ENCODE assay signal across 15 cellular contexts in the genomic region with DNA sequence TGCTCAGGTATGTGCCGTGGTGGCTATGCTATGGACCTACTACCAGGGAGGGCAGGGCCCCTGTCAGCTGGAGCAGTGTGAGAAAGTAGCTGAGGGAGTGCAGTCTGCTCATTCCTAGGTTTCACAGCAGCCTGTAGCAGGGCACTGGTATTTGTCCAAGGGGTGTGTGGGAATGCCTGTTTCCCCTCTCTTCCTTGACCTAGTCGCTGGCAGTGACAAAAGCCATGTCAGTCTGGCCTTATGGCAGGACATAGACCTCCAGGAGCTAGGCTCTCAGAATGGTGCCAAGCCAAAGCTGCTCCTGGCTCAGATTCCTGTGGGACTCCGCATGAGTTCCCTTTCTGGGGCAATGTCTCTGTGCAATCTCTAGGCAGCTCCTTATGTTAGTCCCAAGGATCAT.
DNase-seq lines count a peak whose midpoint lies in the region; ATAC-seq and TF ChIP-seq lines count a peak whose summit lies in the region.
"Had no signal": no experiment of that assay in that cellular context is flagged by ENCODE, and none has a peak within 500 bp of the region (broad histone marks: within the 10 kb centered on the region; RNA-seq: fewer than 3 reads in every experiment).

No MANE protein-coding gene starts in this region.

- no peak overlapping the region for H3K9ac ChIP-seq in neuronal stem cell (ENCODE audit: low read depth, low read length, poor library complexity)
- H3K9ac ChIP-seq: BLaER1 treated with 17β-estradiol and CSF1 and Interleukin-3, amounts not matched to agents 10 nM and 100 nM; GM23248 had no signal

- TF ChIP-seq POLR2A in heart left ventricle (IDR thresholded peaks at IDR 0.05): no peak

- H3K36me3 ChIP-seq in heart left ventricle: no peaks in the 10 kb centered on the region
- no peaks in the 10 kb centered on the region for H3K36me3 ChIP-seq in neuronal stem cell (replicated peaks in 1 of 2; ENCODE audit: control insufficient read depth in 2 of 2, insufficient read depth in 2 of 2, low read length in 2 of 2)
- H3K36me3 ChIP-seq: BLaER1 treated with 17β-estradiol and CSF1 and Interleukin-3, amounts not matched to agents 10 nM and 100 nM had no signal

- H3K27ac Mint-ChIP-seq in WTC11: peak overlapping the region; percentile 14; the same call in 1 of the 2 replicates
- H3K27ac Mint-ChIP-seq in activated T-cell treated with anti-CD3 and anti-CD28 coated beads, Interleukin-2, amount 50 U/mL, for 72 hours: no peak overlapping the region
- H3K27ac Mint-ChIP-seq: CD4-positive, CD25-positive, alpha-beta regulatory T cell had no signal

- no peak overlapping the region for H3K4me3 Mint-ChIP-seq in WTC11
- no peak overlapping the region for H3K4me3 Mint-ChIP-seq in activated T-cell treated with anti-CD3 and anti-CD28 coated beads, Interleukin-2, amount 50 U/mL, for 72 hours
- H3K4me3 Mint-ChIP-seq: CD4-positive, CD25-positive, alpha-beta regulatory T cell; H9 had no signal

- H4K91ac ChIP-seq in neuronal stem cell (ENCODE audit: low read depth, low read length, poor library complexity): no peak overlapping the region

- H2BK15ac ChIP-seq in neuronal stem cell (ENCODE audit: low read length): no peak overlapping the region

- TF ChIP-seq CTCF in heart left ventricle (IDR thresholded peaks at IDR 0.05): no peak
- TF ChIP-seq CTCF in WTC11 (IDR thresholded peaks at IDR 0.05): no peak

- no peaks in the 10 kb centered on the region; the same call in 1 of the 2 replicates for H3K36me3 Mint-ChIP-seq in WTC11
- H3K36me3 Mint-ChIP-seq in activated T-cell treated with anti-CD3 and anti-CD28 coated beads, Interleukin-2, amount 50 U/mL, for 72 hours (ENCODE audit: insufficient read depth in 2 of 2): peaks cover 3 to 6% of the 10 kb centered on the region in 2 donors
- H3K36me3 Mint-ChIP-seq: CD4-positive, CD25-positive, alpha-beta regulatory T cell had no signal

- no peak overlapping the region for H3K23ac ChIP-seq in neuronal stem cell (ENCODE audit: low read depth, low read length, poor library complexity)

- no peak overlapping the region for H2AK5ac ChIP-seq in neuronal stem cell (ENCODE audit: low read depth, low read length)

- no peaks in the 10 kb centered on the region for H3K4me1 ChIP-seq in heart left ventricle
- no peaks in the 10 kb centered on the region for H3K4me1 ChIP-seq in right cardiac atrium (ENCODE audit: control insufficient read depth, insufficient read depth, low read length)
- H3K4me1 ChIP-seq in neuronal stem cell (ENCODE audit: control insufficient read depth in 2 of 2, insufficient read depth in 1 of 2, low read depth in 1 of 2, low read length in 2 of 2): no peaks in the 10 kb centered on the region
- H3K4me1 ChIP-seq: BLaER1 treated with 17β-estradiol and CSF1 and Interleukin-3, amounts not matched to agents 10 nM and 100 nM had no signal

- H2BK120ac ChIP-seq in neuronal stem cell (ENCODE audit: low read depth, low read length): no peak overlapping the region

- H3K9me3 ChIP-seq in heart left ventricle: no peaks in the 10 kb centered on the region
- H3K9me3 ChIP-seq in right cardiac atrium (ENCODE audit: control insufficient read depth, low read length): no peaks in the 10 kb centered on the region
- no peaks in the 10 kb centered on the region for H3K9me3 ChIP-seq in neuronal stem cell (replicated peaks in 1 of 2; ENCODE audit: control insufficient read depth in 2 of 2, insufficient read depth in 1 of 2, low read depth in 1 of 2, low read length in 2 of 2)
- H3K9me3 ChIP-seq: BLaER1 treated with 17β-estradiol and CSF1 and Interleukin-3, amounts not matched to agents 10 nM and 100 nM had no signal

- H2BK5ac ChIP-seq in neuronal stem cell (ENCODE audit: low read length): peak overlapping the region; percentile 1

- ATAC-seq in heart left ventricle (peak in 3 of 4 donors; percentile 34 to 50 (median 49)), right cardiac atrium (no peak), WTC11 (no peak; the same call in 1 of the 2 replicates)
- ATAC-seq in activated T-cell treated with anti-CD3 and anti-CD28 coated beads, Interleukin-2, amount 50 U/mL, for 72 hours (replicated peaks in 1 of 2): no peak
- ATAC-seq: GM12878 had no signal

- peaks cover 8% of the 10 kb centered on the region for H3K9me3 Mint-ChIP-seq in WTC11
- H3K9me3 Mint-ChIP-seq in activated T-cell treated with anti-CD3 and anti-CD28 coated beads, Interleukin-2, amount 50 U/mL, for 72 hours: peaks cover 8 to 22% of the 10 kb centered on the region in 2 donors
- H3K9me3 Mint-ChIP-seq: H9 had no signal

- no peak for DNase-seq in heart left ventricle
- DNase-seq in right cardiac atrium: no peak
- no peak for DNase-seq in WTC11 (ENCODE audit: low spot score)
- DNase-seq in neuronal stem cell (ENCODE audit: low spot score): no peak
- DNase-seq in activated T-cell treated with anti-CD3 and anti-CD28 coated beads, Interleukin-2, amount 50 U/mL, for 72 hours: no peak
- no peak for DNase-seq in HCEC 1CT
- DNase-seq in SHP77 treated with DMSO at 0.1 percent for 48 hours (lab: John Stamatoyannopoulos, UW): no peak
- DNase-seq: ACHN; CD4-positive, CD25-positive, alpha-beta regulatory T cell; DMS53; GM23248; H9; IMR-90 had no signal

- H3K27ac ChIP-seq in heart left ventricle: no peak overlapping the region
- H3K27ac ChIP-seq in right cardiac atrium (ENCODE audit: low read length): no peak overlapping the region
- H3K27ac ChIP-seq in neuronal stem cell (replicated peaks; ENCODE audit: low read length): no peak overlapping the region
- H3K27ac ChIP-seq: BLaER1 treated with 17β-estradiol and CSF1 and Interleukin-3, amounts not matched to agents 10 nM and 100 nM; GM23248 had no signal

- H4K8ac ChIP-seq in neuronal stem cell (ENCODE audit: low read depth, low read length): no peak overlapping the region

- H3K14ac ChIP-seq in neuronal stem cell (ENCODE audit: low read length): no peak overlapping the region

- intact Hi-C loops in heart left ventricle (cut with DNase I) (no loop called here), right cardiac atrium (cut with DNase I) (no loop called here)

- CTCF ChIA-PET in WTC11 (lab: Charles Lee): no interaction called here

- H3K4me3 ChIP-seq in heart left ventricle (no peak overlapping the region), right cardiac atrium (ENCODE audit: low read length) (no peak overlapping the region), neuronal stem cell (ENCODE audit: low read length in 2 of 2) (no peak overlapping the region)
- H3K4me3 ChIP-seq: BLaER1 treated with 17β-estradiol and CSF1 and Interleukin-3, amounts not matched to agents 10 nM and 100 nM; GM12878; GM23248 had no signal

- no peak overlapping the region for H3K4ac ChIP-seq in neuronal stem cell (ENCODE audit: low read length)

- WGBS in heart left ventricle, 4 donors: 46 to 71% (median 61%) methylated on average over 3 of the region's 3 CpGs
- 76% methylated on average over 3 of the region's 3 CpGs for WGBS in right cardiac atrium
- WGBS in neuronal stem cell (ENCODE audit: extremely low coverage in 2 of 2, insufficient read length in 2 of 2, insufficient replicate concordance in 1 of 2), 2 donors: no CpG with 5 or more reads among the region's 3 CpGs

- POLR2A ChIA-PET in WTC11 (lab: Charles Lee): no interaction called here

- H2BK12ac ChIP-seq in neuronal stem cell (ENCODE audit: low read length): no peak overlapping the region

- peaks cover 38% of the 10 kb centered on the region for H3K4me1 Mint-ChIP-seq in WTC11
- H3K4me1 Mint-ChIP-seq in activated T-cell treated with anti-CD3 and anti-CD28 coated beads, Interleukin-2, amount 50 U/mL, for 72 hours (ENCODE audit: low read depth): no peaks in the 10 kb centered on the region
- H3K4me1 Mint-ChIP-seq: CD4-positive, CD25-positive, alpha-beta regulatory T cell had no signal

- no peak overlapping the region for H3K4me2 ChIP-seq in neuronal stem cell (ENCODE audit: insufficient read depth, low read length, poor library complexity, severe bottlenecking)
- H3K4me2 ChIP-seq: BLaER1 treated with 17β-estradiol and CSF1 and Interleukin-3, amounts not matched to agents 10 nM and 100 nM had no signal

- H3K79me1 ChIP-seq in neuronal stem cell (ENCODE audit: low read depth, low read length): no peaks in the 10 kb centered on the region

- H3K27me3 Mint-ChIP-seq in WTC11 (ENCODE audit: low read depth): no peaks in the 10 kb centered on the region
- no peaks in the 10 kb centered on the region for H3K27me3 Mint-ChIP-seq in activated T-cell treated with anti-CD3 and anti-CD28 coated beads, Interleukin-2, amount 50 U/mL, for 72 hours (ENCODE audit: low read depth)
- H3K27me3 Mint-ChIP-seq: CD4-positive, CD25-positive, alpha-beta regulatory T cell had no signal

- no peak overlapping the region for H2AFZ ChIP-seq in neuronal stem cell (ENCODE audit: low read length)
- H2AFZ ChIP-seq: GM23248 had no signal

- no peaks in the 10 kb centered on the region for H3K27me3 ChIP-seq in heart left ventricle
- no peaks in the 10 kb centered on the region for H3K27me3 ChIP-seq in right cardiac atrium (ENCODE audit: control insufficient read depth, insufficient read depth)
- no peaks in the 10 kb centered on the region for H3K27me3 ChIP-seq in neuronal stem cell (ENCODE audit: control insufficient read depth in 3 of 3, insufficient read depth in 3 of 3, low read depth in 1 of 3, low read length in 3 of 3)
- H3K27me3 ChIP-seq: BLaER1 treated with 17β-estradiol and CSF1 and Interleukin-3, amounts not matched to agents 10 nM and 100 nM had no signal

- H3K18ac ChIP-seq in neuronal stem cell (ENCODE audit: low read length): no peak overlapping the region

TF ChIP-seq in WTC11, 78 proteins besides CTCF, POLR2A, EP300 and RAD21 (continues in another document):
- TF ChIP-seq RORB (CRISPR knock-in tag; IDR thresholded peaks at IDR 0.05): no peak
- no peak for TF ChIP-seq SP1 (CRISPR knock-in tag; conservative IDR thresholded peaks at IDR 0.05)
- TF ChIP-seq, protein P1, sequence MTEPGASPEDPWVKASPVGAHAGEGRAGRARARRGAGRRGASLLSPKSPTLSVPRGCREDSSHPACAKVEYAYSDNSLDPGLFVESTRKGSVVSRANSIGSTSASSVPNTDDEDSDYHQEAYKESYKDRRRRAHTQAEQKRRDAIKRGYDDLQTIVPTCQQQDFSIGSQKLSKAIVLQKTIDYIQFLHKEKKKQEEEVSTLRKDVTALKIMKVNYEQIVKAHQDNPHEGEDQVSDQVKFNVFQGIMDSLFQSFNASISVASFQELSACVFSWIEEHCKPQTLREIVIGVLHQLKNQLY (CRISPR knock-in tag; IDR thresholded peaks at IDR 0.05): no peak

Comparison
In these comparisons a context has a peak if more than half of its experiments do, and no peak if none do; other contexts are left out.
1. ATAC-seq: peak in heart left ventricle (3 of 4); none in right cardiac atrium (0 of 2), WTC11 (single experiment) and activated T-cell treated with anti-CD3 and anti-CD28 coated beads, Interleukin-2, amount 50 U/mL, for 72 hours (0 of 2).